In the genomic region with DNA sequence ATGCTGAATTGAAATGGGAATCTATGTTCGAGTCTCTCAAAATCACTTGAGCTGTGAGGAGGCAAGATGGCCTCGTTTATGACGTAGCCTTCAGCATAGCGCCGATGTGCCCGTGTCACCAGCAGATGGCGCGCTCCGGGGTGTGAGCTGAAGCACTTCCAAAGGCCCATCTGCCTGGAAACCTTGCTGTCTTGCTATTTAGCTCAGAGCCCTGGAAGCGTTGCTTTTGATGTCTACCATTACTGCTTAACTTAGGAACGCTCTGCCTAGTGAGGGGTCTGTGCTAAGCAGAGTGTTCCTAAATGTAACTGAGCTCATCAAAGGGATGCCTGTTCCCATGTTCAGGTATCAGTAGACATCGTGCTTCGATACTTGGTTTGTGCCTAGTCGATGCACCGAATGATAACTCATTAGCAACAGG, we compare ENCODE assay signal across 9 cellular contexts.
DNase-seq lines count a peak whose midpoint lies in the region; ATAC-seq and TF ChIP-seq lines count a peak whose summit lies in the region.
"Had no signal": no experiment of that assay in that cellular context is flagged by ENCODE, and none has a peak within 500 bp of the region (broad histone marks: within the 10 kb centered on the region; RNA-seq: fewer than 3 reads in every experiment).

No MANE protein-coding gene starts in this region.

- no peak overlapping the region for H3K27ac ChIP-seq in right lobe of liver
- H3K27ac ChIP-seq: BLaER1 treated with 17β-estradiol and CSF1 and Interleukin-3, amounts not matched to agents 10 nM and 100 nM had no signal

- H3K9me3 ChIP-seq in right lobe of liver: no peaks in the 10 kb centered on the region
- H3K9me3 ChIP-seq: BLaER1 treated with 17β-estradiol and CSF1 and Interleukin-3, amounts not matched to agents 10 nM and 100 nM had no signal

- no peak overlapping the region for H3K4me3 ChIP-seq in right lobe of liver
- H3K4me3 ChIP-seq: BLaER1 treated with 17β-estradiol and CSF1 and Interleukin-3, amounts not matched to agents 10 nM and 100 nM had no signal

- intact Hi-C loops in right lobe of liver (cut with DNase I): loop anchor here in 1 of 2 donors (5.0 kb wide), 1 partner anchor 118 kb away; no protein-coding TSS in a partner anchor

- peak; percentile 39 to 40 for DNase-seq in NCI-H187 (lab: John Stamatoyannopoulos, UW)
- no peak for DNase-seq in NCI-H187 treated with DMSO at 0.1 percent for 48 hours (lab: John Stamatoyannopoulos, UW)
- peak; percentile 67 for DNase-seq in NCI-H2196 (lab: John Stamatoyannopoulos, UW; ENCODE audit: unreplicated experiment)
- DNase-seq in activated CD4-positive, CD25-positive, alpha-beta regulatory T cell treated with anti-CD3 and anti-CD28 coated beads, Interleukin-2, amount 50 U/mL, for 72 hours: peak; percentile 75
- DNase-seq in cerebellum (ENCODE audit: low spot score): peak; percentile 7
- DNase-seq in right lobe of liver: peak; percentile 78 to 81 (median 79)
- peak; percentile 25 for DNase-seq in stimulated activated CD8-positive, alpha-beta memory T cell treated with anti-CD3 and anti-CD28 coated beads, Interleukin-12 subunit alpha, Interleukin-12 subunit beta, amount 100 ng/mL, for 1 hour (ENCODE audit: low read depth)

- no peaks in the 10 kb centered on the region for H3K27me3 ChIP-seq in right lobe of liver
- H3K27me3 ChIP-seq: BLaER1 treated with 17β-estradiol and CSF1 and Interleukin-3, amounts not matched to agents 10 nM and 100 nM had no signal

- H3K36me3 ChIP-seq in right lobe of liver: no peaks in the 10 kb centered on the region
- H3K36me3 ChIP-seq: BLaER1 treated with 17β-estradiol and CSF1 and Interleukin-3, amounts not matched to agents 10 nM and 100 nM had no signal

- WGBS in right lobe of liver (ENCODE audit: insufficient coverage, low coverage, low lambda C conversion rate, missing lambda C conversion rate): 58% methylated on average over 7 of the region's 15 CpGs

- H3K4me1 ChIP-seq in right lobe of liver: no peaks in the 10 kb centered on the region
- H3K4me1 ChIP-seq: BLaER1 treated with 17β-estradiol and CSF1 and Interleukin-3, amounts not matched to agents 10 nM and 100 nM had no signal

- TF ChIP-seq POLR2A in right lobe of liver (IDR thresholded peaks at IDR 0.05): no peak

- TF ChIP-seq CTCF in right lobe of liver (IDR thresholded peaks at IDR 0.05): peak; percentile 68 to 92 (median 76)

- peak; percentile 64 for ATAC-seq in HG02970 (IDR thresholded peaks at IDR 0.05; ENCODE audit: low FRiP score, unreplicated experiment)
- peak; percentile 92 to 98 (median 96) for ATAC-seq in right lobe of liver
